Comparison of ENCODE assay signal across 16 cellular contexts in the genomic region with DNA sequence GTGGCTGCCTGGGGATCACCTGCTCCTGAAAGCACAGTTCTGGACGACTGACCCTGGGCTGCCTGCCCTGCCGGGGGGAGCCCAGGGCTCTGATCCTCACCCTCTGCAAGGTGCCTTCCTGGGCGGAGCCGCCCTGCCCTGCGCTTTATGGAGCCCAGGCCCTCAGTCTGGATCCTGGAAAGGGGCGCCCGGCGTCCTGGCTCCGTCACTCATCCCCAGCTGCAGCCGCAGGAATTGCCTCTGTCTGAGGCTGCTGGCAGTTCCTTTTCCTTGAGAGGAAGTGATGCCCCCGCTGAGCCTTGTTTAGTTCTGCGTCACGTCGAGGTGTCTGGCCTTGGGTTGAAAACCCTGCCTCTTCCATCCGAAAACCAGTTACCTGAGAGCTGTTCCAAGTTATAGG. TPM values are rescaled to one million over a fixed set of nuclear protein-coding genes. Genes with fewer than 3 reads are reported as not detected.
DNase-seq lines count a peak whose midpoint lies in the region; ATAC-seq, FAIRE-seq and TF ChIP-seq lines count a peak whose summit lies in the region.
"Had no signal": no experiment of that assay in that cellular context is flagged by ENCODE, and none has a peak within 500 bp of the region (broad histone marks: within the 10 kb centered on the region; RNA-seq: fewer than 3 reads in every experiment).

No MANE protein-coding gene starts in this region.

- H3K27me3 Mint-ChIP-seq in activated naive CD4-positive, alpha-beta T cell treated with anti-CD3 and anti-CD28 coated beads for 36 hours (ENCODE audit: low read depth), result no peaks in the 10 kb centered on the region
- H3K27me3 Mint-ChIP-seq in progenitor cell of endocrine pancreas, result no peaks in the 10 kb centered on the region
- H3K27me3 Mint-ChIP-seq: activated CD8-positive, alpha-beta memory T cell treated with anti-CD3 and anti-CD28 coated beads, Interleukin-2, amount 10 ng/mL, durations not matched to agents 7 days and 5 days; activated naive CD8-positive, alpha-beta T cell treated with anti-CD3 and anti-CD28 coated beads, Interleukin-2, amount 10 ng/mL, durations not matched to agents 7 days and 5 days; effector memory CD8-positive, alpha-beta T cell had no signal

- peaks cover 2% of the 10 kb centered on the region for H3K36me3 Mint-ChIP-seq in activated naive CD4-positive, alpha-beta T cell treated with anti-CD3 and anti-CD28 coated beads for 36 hours (ENCODE audit: low read depth)
- peaks cover 1% of the 10 kb centered on the region for H3K36me3 Mint-ChIP-seq in progenitor cell of endocrine pancreas (ENCODE audit: insufficient read depth)
- H3K36me3 Mint-ChIP-seq: activated naive CD8-positive, alpha-beta T cell treated with anti-CD3 and anti-CD28 coated beads, Interleukin-2, amount 10 ng/mL, durations not matched to agents 7 days and 5 days had no signal

- H3K4me3 ChIP-seq in duodenal mucosa (ENCODE audit: low read depth in 1 of 2, low read length in 2 of 2) (no peak overlapping the region), muscle layer of colon (ENCODE audit: low read depth in 1 of 2, low read length in 2 of 2) (no peak overlapping the region)
- H3K4me3 ChIP-seq: SJCRH30 had no signal

- no peak overlapping the region for H3K4me3 Mint-ChIP-seq in activated naive CD4-positive, alpha-beta T cell treated with anti-CD3 and anti-CD28 coated beads for 36 hours
- H3K4me3 Mint-ChIP-seq in progenitor cell of endocrine pancreas (ENCODE audit: low read depth), result no peak overlapping the region
- H3K4me3 Mint-ChIP-seq: activated CD8-positive, alpha-beta memory T cell treated with anti-CD3 and anti-CD28 coated beads, Interleukin-2, amount 10 ng/mL, durations not matched to agents 7 days and 5 days; activated naive CD8-positive, alpha-beta T cell treated with anti-CD3 and anti-CD28 coated beads, Interleukin-2, amount 10 ng/mL, durations not matched to agents 7 days and 5 days; effector memory CD8-positive, alpha-beta T cell had no signal

- no peaks in the 10 kb centered on the region for H3K9me3 Mint-ChIP-seq in activated naive CD4-positive, alpha-beta T cell treated with anti-CD3 and anti-CD28 coated beads for 36 hours
- H3K9me3 Mint-ChIP-seq in progenitor cell of endocrine pancreas (ENCODE audit: low read depth), result no peaks in the 10 kb centered on the region
- H3K9me3 Mint-ChIP-seq: activated naive CD8-positive, alpha-beta T cell treated with anti-CD3 and anti-CD28 coated beads, Interleukin-2, amount 10 ng/mL, durations not matched to agents 7 days and 5 days; effector memory CD8-positive, alpha-beta T cell had no signal

- CTCF ChIA-PET in activated naive CD4-positive, alpha-beta T cell treated with anti-CD3 and anti-CD28 coated beads for 36 hours (lab: Charles Lee), result interaction anchor here (0.7 kb wide), 1 partner anchor 241 kb away, joined by 4 read pairs; no protein-coding TSS in a partner anchor

- H3K27ac Mint-ChIP-seq in activated naive CD4-positive, alpha-beta T cell treated with anti-CD3 and anti-CD28 coated beads for 36 hours, result no peak overlapping the region
- no peak overlapping the region for H3K27ac Mint-ChIP-seq in progenitor cell of endocrine pancreas
- H3K27ac Mint-ChIP-seq: activated CD8-positive, alpha-beta memory T cell treated with anti-CD3 and anti-CD28 coated beads, Interleukin-2, amount 10 ng/mL, durations not matched to agents 7 days and 5 days; activated naive CD8-positive, alpha-beta T cell treated with anti-CD3 and anti-CD28 coated beads, Interleukin-2, amount 10 ng/mL, durations not matched to agents 7 days and 5 days; effector memory CD8-positive, alpha-beta T cell had no signal

- H3K9ac ChIP-seq in duodenal mucosa (ENCODE audit: low read depth in 1 of 2, low read length in 2 of 2), result no peak overlapping the region
- H3K9ac ChIP-seq in muscle layer of colon (ENCODE audit: low read length), result no peak overlapping the region

- H3K9me3 ChIP-seq in duodenal mucosa (ENCODE audit: control insufficient read depth in 1 of 2, low read length in 2 of 2) (no peaks in the 10 kb centered on the region), muscle layer of colon (ENCODE audit: low read length) (no peaks in the 10 kb centered on the region)
- H3K9me3 ChIP-seq: SJCRH30 had no signal

- peaks cover 27 to 48% of the 10 kb centered on the region in 2 donors for H3K4me1 ChIP-seq in duodenal mucosa (ENCODE audit: control insufficient read depth in 1 of 2, insufficient read depth in 2 of 2, low read length in 2 of 2)
- H3K4me1 ChIP-seq in muscle layer of colon (ENCODE audit: insufficient read depth, low read length), result peaks cover 41% of the 10 kb centered on the region

- H3K4me1 Mint-ChIP-seq in activated naive CD4-positive, alpha-beta T cell treated with anti-CD3 and anti-CD28 coated beads for 36 hours (ENCODE audit: low read depth), result peaks cover 19% of the 10 kb centered on the region
- H3K4me1 Mint-ChIP-seq in progenitor cell of endocrine pancreas (ENCODE audit: low read depth), result peaks cover 34% of the 10 kb centered on the region

- DNase-seq in activated naive CD4-positive, alpha-beta T cell treated with anti-CD3 and anti-CD28 coated beads, Interleukin-2, amount 50 U/mL, for 16 hours, result peak; percentile 11
- DNase-seq in activated naive CD4-positive, alpha-beta T cell treated with anti-CD3 and anti-CD28 coated beads for 36 hours, result no peak
- DNase-seq in urothelium cell line (ENCODE audit: low spot score), result no peak
- no peak for DNase-seq in middle frontal gyrus (ENCODE audit: extremely low spot score, low spot score)
- no peak for DNase-seq in progenitor cell of endocrine pancreas (ENCODE audit: low spot score, unreplicated experiment)
- DNase-seq: activated CD8-positive, alpha-beta memory T cell treated with anti-CD3 and anti-CD28 coated beads, Interleukin-2, amount 10 ng/mL, durations not matched to agents 7 days and 5 days; activated naive CD8-positive, alpha-beta T cell treated with anti-CD3 and anti-CD28 coated beads, Interleukin-2, amount 10 ng/mL, durations not matched to agents 7 days and 5 days; DMS153; effector memory CD8-positive, alpha-beta T cell; glutamatergic neuron; NCI-H1092; SJCRH30 had no signal

- FAIRE-seq in urothelium cell line (lab: Jason Lieb, UNC), result peak; percentile 35
- FAIRE-seq: A204.1 had no signal

- no peak for TF ChIP-seq CTCF in progenitor cell of endocrine pancreas (IDR thresholded peaks at IDR 0.05; ENCODE audit: unreplicated experiment)

- H3K27ac ChIP-seq in duodenal mucosa (ENCODE audit: low read depth, low read length) (peak overlapping the region; percentile 10), muscle layer of colon (ENCODE audit: low read depth, low read length) (peak overlapping the region; percentile 97)
- H3K27ac ChIP-seq: SJCRH30 had no signal

- intact Hi-C loops in activated naive CD4-positive, alpha-beta T cell treated with anti-CD3 and anti-CD28 coated beads for 36 hours (cut with micrococcal nuclease), result no loop called here

- no peaks in the 10 kb centered on the region for H3K27me3 ChIP-seq in duodenal mucosa (ENCODE audit: control insufficient read depth in 1 of 2, insufficient read depth in 2 of 2, low read length in 2 of 2)
- no peaks in the 10 kb centered on the region for H3K27me3 ChIP-seq in muscle layer of colon (ENCODE audit: control insufficient read depth in 1 of 2, insufficient read depth in 2 of 2, low read length in 2 of 2)
- H3K27me3 ChIP-seq: SJCRH30 had no signal

- H3K36me3 ChIP-seq in duodenal mucosa (ENCODE audit: control insufficient read depth in 1 of 2, insufficient read depth in 2 of 2, low read length in 2 of 2) (peaks cover 16 to 24% of the 10 kb centered on the region in 2 donors), muscle layer of colon (ENCODE audit: insufficient read depth, low read length) (peaks cover 3% of the 10 kb centered on the region)
- H3K36me3 ChIP-seq: SJCRH30 had no signal

- no peak for ATAC-seq in HG02759 (IDR thresholded peaks at IDR 0.05; ENCODE audit: unreplicated experiment)
- ATAC-seq: activated CD8-positive, alpha-beta memory T cell treated with anti-CD3 and anti-CD28 coated beads, Interleukin-2, amount 10 ng/mL, durations not matched to agents 7 days and 5 days; effector memory CD8-positive, alpha-beta T cell had no signal

RNA-seq across cellular contexts. Expression of gene MAFK, which starts 5.2 kb away (rescaled TPM):
- 10 to 100 TPM; 33.0 to 34.6 TPM for total RNA-seq in activated naive CD4-positive, alpha-beta T cell treated with anti-CD3 and anti-CD28 coated beads for 36 hours
- total RNA-seq in progenitor cell of endocrine pancreas, result 21.5 and 26.2 TPM in 2 replicates

RNA-seq across cellular contexts. Expression of gene TMEM184A, which starts 20.3 kb away (rescaled TPM):
- total RNA-seq in activated naive CD4-positive, alpha-beta T cell treated with anti-CD3 and anti-CD28 coated beads for 36 hours, result under 1 TPM in 1 of 2 experiments, not detected in 1; 0.36 TPM
- total RNA-seq in progenitor cell of endocrine pancreas, result 7.4 and 8.6 TPM in 2 replicates
- total RNA-seq: activated CD8-positive, alpha-beta memory T cell treated with anti-CD3 and anti-CD28 coated beads, Interleukin-2, amount 10 ng/mL, durations not matched to agents 7 days and 5 days; activated naive CD8-positive, alpha-beta T cell treated with anti-CD3 and anti-CD28 coated beads, Interleukin-2, amount 10 ng/mL, durations not matched to agents 7 days and 5 days; SJCRH30 had no signal

RNA-seq across cellular contexts. Expression of gene INTS1, which starts 31.5 kb away (rescaled TPM):
- 100 to 1,000 TPM in 1 of 2 experiments, 10 to 100 TPM in 1; 97.6 to 103 TPM for total RNA-seq in activated naive CD4-positive, alpha-beta T cell treated with anti-CD3 and anti-CD28 coated beads for 36 hours
- total RNA-seq in progenitor cell of endocrine pancreas, result 145 and 150 TPM in 2 replicates

RNA-seq across cellular contexts. Expression of gene PSMG3, which starts 34.1 kb away (rescaled TPM):
- total RNA-seq in activated naive CD4-positive, alpha-beta T cell treated with anti-CD3 and anti-CD28 coated beads for 36 hours, result 10 to 100 TPM; 29.8 to 33.9 TPM
- 29.1 and 32.1 TPM in 2 replicates for total RNA-seq in progenitor cell of endocrine pancreas
